16 cellular contexts compared by ENCODE assay signal in the genomic region with DNA sequence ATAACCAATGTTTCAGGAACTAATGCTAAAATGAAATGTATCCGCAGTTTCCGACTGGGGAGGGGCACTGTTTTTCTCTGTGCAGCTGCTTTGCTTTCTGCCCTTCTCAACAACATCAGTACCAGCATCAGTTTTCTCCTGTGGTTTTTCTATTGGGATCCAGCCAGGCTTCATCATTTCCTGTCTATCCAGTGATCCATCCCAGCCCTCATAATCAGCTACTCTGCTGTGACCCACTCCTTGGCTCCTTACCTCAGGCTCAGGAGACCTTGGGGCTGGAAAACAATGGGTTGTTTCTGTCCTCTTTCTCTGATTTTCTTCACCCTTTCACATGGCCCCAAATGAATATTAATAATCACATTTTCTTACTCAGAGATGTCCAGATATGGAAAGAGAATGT.
DNase-seq lines count a peak whose midpoint lies in the region; ATAC-seq, FAIRE-seq and TF ChIP-seq lines count a peak whose summit lies in the region.
"Had no signal": no experiment of that assay in that cellular context is flagged by ENCODE, and none has a peak within 500 bp of the region (broad histone marks: within the 10 kb centered on the region; RNA-seq: fewer than 3 reads in every experiment).

No MANE protein-coding gene starts in this region.

- H3K27ac Mint-ChIP-seq in HFFc6 (peak overlapping the region; percentile 48), astrocyte (ENCODE audit: unreplicated experiment) (no peak overlapping the region)
- H3K27ac Mint-ChIP-seq: IgD-negative memory B cell; naive thymus-derived CD8-positive, alpha-beta T cell had no signal

- peak overlapping the region; percentile 37 for H3K4me2 ChIP-seq in astrocyte (ENCODE audit: low read length)

- DNase-seq in A172 (ENCODE audit: low spot score) (peak; percentile 78), HFFc6 (peak; percentile 54), astrocyte (ENCODE audit: low read depth) (peak; percentile 81), foreskin keratinocyte (peak in 1 of 2 donors; percentile 54), LoVo (ENCODE audit: low spot score) (no peak), heart right ventricle (no peak)
- DNase-seq in stimulated activated CD4-positive, alpha-beta T cell treated with anti-CD3 and anti-CD28 coated beads, Interleukin-1b, Interleukin-23, amount 100 ng/mL, for 48 hours, result no peak
- DNase-seq: activated T-cell treated with anti-CD3 and anti-CD28 coated beads, Interleukin-2, amount 50 U/mL, for 4 hours; naive thymus-derived CD8-positive, alpha-beta T cell; NCI-H1092; NCI-H2227 treated with DMSO at 0.1 percent for 48 hours had no signal

- H3K4me1 Mint-ChIP-seq in HFFc6 (ENCODE audit: low read depth), result peaks cover 57% of the 10 kb centered on the region
- peaks cover 23% of the 10 kb centered on the region for H3K4me1 Mint-ChIP-seq in astrocyte (ENCODE audit: low read depth, unreplicated experiment)
- H3K4me1 Mint-ChIP-seq: IgD-negative memory B cell; naive thymus-derived CD8-positive, alpha-beta T cell had no signal

- no peaks in the 10 kb centered on the region for H3K36me3 ChIP-seq in astrocyte (ENCODE audit: insufficient read depth, low read length)
- H3K36me3 ChIP-seq in heart right ventricle, result no peaks in the 10 kb centered on the region
- H3K36me3 ChIP-seq: SJSA1 had no signal

- no peaks in the 10 kb centered on the region for H3K27me3 Mint-ChIP-seq in HFFc6 (ENCODE audit: insufficient read depth)
- no peaks in the 10 kb centered on the region for H3K27me3 Mint-ChIP-seq in astrocyte (ENCODE audit: low read depth, unreplicated experiment)
- H3K27me3 Mint-ChIP-seq: IgD-negative memory B cell had no signal

- 68 to 72% methylated on average over 2 of the region's 2 CpGs for WGBS in heart right ventricle, 2 donors

- H3K9ac ChIP-seq in astrocyte (ENCODE audit: low read length), result no peak overlapping the region

- peak; percentile 54 for ATAC-seq in foreskin keratinocyte
- no peak for ATAC-seq in GM18873 (IDR thresholded peaks at IDR 0.05; ENCODE audit: low FRiP score, unreplicated experiment)
- no peak for ATAC-seq in heart right ventricle
- ATAC-seq: activated T-cell treated with anti-CD3 and anti-CD28 coated beads, Interleukin-2, amount 50 U/mL, for 4 hours; naive thymus-derived CD8-positive, alpha-beta T cell had no signal

- FAIRE-seq in astrocyte (lab: Jason Lieb, UNC), result no peak
- FAIRE-seq: A204.1, colon had no signal

- intact Hi-C loops in heart right ventricle (cut with DNase I), result no loop called here

- no peaks in the 10 kb centered on the region for H3K79me2 ChIP-seq in astrocyte (ENCODE audit: insufficient read depth, low read length)

- no peaks in the 10 kb centered on the region for H3K9me3 ChIP-seq in astrocyte (ENCODE audit: insufficient read depth, low read depth, low read length)
- H3K9me3 ChIP-seq in heart right ventricle, result no peaks in the 10 kb centered on the region
- H3K9me3 ChIP-seq: SJSA1 had no signal

- no peak overlapping the region for H3K4me3 ChIP-seq in astrocyte (ENCODE audit: insufficient read depth, low read depth, low read length)
- H3K4me3 ChIP-seq in heart right ventricle, result no peak overlapping the region
- H3K4me3 ChIP-seq: SJSA1 had no signal

- H3K4me3 Mint-ChIP-seq in HFFc6 (peak overlapping the region; percentile 25; the same call in 1 of the 2 replicates), astrocyte (ENCODE audit: unreplicated experiment) (no peak overlapping the region)
- H3K4me3 Mint-ChIP-seq: activated T-cell treated with anti-CD3 and anti-CD28 coated beads, Interleukin-2, amount 50 U/mL, for 4 hours; IgD-negative memory B cell; naive thymus-derived CD8-positive, alpha-beta T cell had no signal

- no peaks in the 10 kb centered on the region for H4K20me1 ChIP-seq in astrocyte (ENCODE audit: insufficient read depth, low read length)

- H3K27ac ChIP-seq in astrocyte (ENCODE audit: low read depth, low read length) (no peak overlapping the region), foreskin keratinocyte (no peak overlapping the region), heart right ventricle (no peak overlapping the region)
- H3K27ac ChIP-seq: SJSA1 had no signal

- H3K4me1 ChIP-seq in astrocyte (ENCODE audit: insufficient read depth, low read length), result peaks cover 8% of the 10 kb centered on the region
- H3K4me1 ChIP-seq in foreskin keratinocyte, result peaks cover 13% of the 10 kb centered on the region
- no peaks in the 10 kb centered on the region for H3K4me1 ChIP-seq in heart right ventricle

- TF ChIP-seq CTCF in HFFc6 (IDR thresholded peaks at IDR 0.05) (no peak), astrocyte (IDR thresholded peaks at IDR 0.05; ENCODE audit: insufficient read depth, low read depth, low read length) (no peak), foreskin keratinocyte (conservative IDR thresholded peaks at IDR 0.05) (no peak), heart right ventricle (IDR thresholded peaks at IDR 0.05) (no peak)

- H3K27me3 ChIP-seq in astrocyte (ENCODE audit: insufficient read depth, low read length) (no peaks in the 10 kb centered on the region), foreskin keratinocyte (no peaks in the 10 kb centered on the region), heart right ventricle (no peaks in the 10 kb centered on the region)
- H3K27me3 ChIP-seq: SJSA1 had no signal

- H3K36me3 Mint-ChIP-seq in HFFc6 (ENCODE audit: low read depth), result no peaks in the 10 kb centered on the region
- no peaks in the 10 kb centered on the region for H3K36me3 Mint-ChIP-seq in astrocyte (ENCODE audit: low read depth, unreplicated experiment)
- H3K36me3 Mint-ChIP-seq: IgD-negative memory B cell; naive thymus-derived CD8-positive, alpha-beta T cell had no signal

- H3K9me3 Mint-ChIP-seq in HFFc6 (no peaks in the 10 kb centered on the region), astrocyte (ENCODE audit: unreplicated experiment) (no peaks in the 10 kb centered on the region)
- H3K9me3 Mint-ChIP-seq: activated T-cell treated with anti-CD3 and anti-CD28 coated beads, Interleukin-2, amount 50 U/mL, for 4 hours had no signal

- H2AFZ ChIP-seq in astrocyte (ENCODE audit: low read depth, low read length), result no peak overlapping the region

Comparison
In these comparisons a context has a peak if more than half of its experiments do, and no peak if none do; other contexts are left out.
1. DNase-seq: peak in A172 (single experiment), HFFc6 (single experiment) and astrocyte (single experiment); none in stimulated activated CD4-positive, alpha-beta T cell treated with anti-CD3 and anti-CD28 coated beads, Interleukin-1b, Interleukin-23, amount 100 ng/mL, for 48 hours (single experiment), LoVo (single experiment) and heart right ventricle (0 of 2).